23 cellular contexts compared by ENCODE assay signal in genomic region chr1:43883321-43883720, GRCh38. TPM values are rescaled to one million over a fixed set of nuclear protein-coding genes. Genes with fewer than 3 reads are reported as not detected.
DNase-seq lines count a peak whose midpoint lies in the region; ATAC-seq, FAIRE-seq and TF ChIP-seq lines count a peak whose summit lies in the region.
"Had no signal": no experiment of that assay in that cellular context is flagged by ENCODE, and none has a peak within 500 bp of the region (broad histone marks: within the 10 kb centered on the region; RNA-seq: fewer than 3 reads in every experiment).

No MANE protein-coding gene starts in this region.

- peak; percentile 72 for FAIRE-seq in bronchial epithelial cell (lab: Jason Lieb, UNC)
- FAIRE-seq in RCC 7860 (lab: Jason Lieb, UNC) = no peak
- FAIRE-seq: colon had no signal

- H3K4me1 Mint-ChIP-seq in activated naive CD8-positive, alpha-beta T cell treated with anti-CD3 and anti-CD28 coated beads for 36 hours = no peaks in the 10 kb centered on the region
- H3K4me1 Mint-ChIP-seq: activated CD4-positive, alpha-beta memory T cell treated with anti-CD3 and anti-CD28 coated beads, Interleukin-2, amount 10 ng/mL, durations not matched to agents 7 days and 5 days had no signal

- H3K4me3 ChIP-seq in bronchial epithelial cell (ENCODE audit: low read depth, low read length) = no peak overlapping the region
- H3K4me3 ChIP-seq: BLaER1 had no signal

- peak; percentile 29 for DNase-seq in NCI-H345 (lab: John Stamatoyannopoulos, UW)
- no peak for DNase-seq in NCI-H345 treated with DMSO at 0.1 percent for 48 hours (lab: John Stamatoyannopoulos, UW; ENCODE audit: unreplicated experiment)
- DNase-seq in NCI-H526 (lab: John Stamatoyannopoulos, UW) = peak; percentile 93 to 95
- peak; percentile 64 for DNase-seq in bronchial epithelial cell (ENCODE audit: low read depth)
- no peak for DNase-seq in RCC 7860 (ENCODE audit: low spot score)
- DNase-seq in activated naive CD8-positive, alpha-beta T cell treated with anti-CD3 and anti-CD28 coated beads for 36 hours = no peak
- DNase-seq: ACHN; activated CD4-positive, alpha-beta memory T cell treated with anti-CD3 and anti-CD28 coated beads, Interleukin-2, amount 10 ng/mL, durations not matched to agents 7 days and 5 days; activated CD4-positive, CD25-positive, alpha-beta regulatory T cell; activated effector memory CD4-positive, alpha-beta T cell treated with anti-CD3 and anti-CD28 coated beads, Interleukin-2, amount 50 U/mL, for 16 hours; GDM1; Kasumi-1; kidney glomerular epithelial cell; NCI-H1092; NCI-H446 treated with DMSO at 0.1 percent for 48 hours; stimulated activated CD4-positive, alpha-beta T cell treated with anti-CD3 and anti-CD28 coated beads, Interleukin-1b, Interleukin-23, amount 100 ng/mL, for 48 hours had no signal

- no peaks in the 10 kb centered on the region for H3K9me3 Mint-ChIP-seq in activated naive CD8-positive, alpha-beta T cell treated with anti-CD3 and anti-CD28 coated beads for 36 hours
- H3K9me3 Mint-ChIP-seq: activated CD4-positive, alpha-beta memory T cell treated with anti-CD3 and anti-CD28 coated beads, Interleukin-2, amount 10 ng/mL, durations not matched to agents 7 days and 5 days; brain had no signal

- H3K27me3 ChIP-seq in bronchial epithelial cell (ENCODE audit: control insufficient read depth, insufficient read depth, low read length) = no peaks in the 10 kb centered on the region
- H3K27me3 ChIP-seq: BLaER1 had no signal

- no peaks in the 10 kb centered on the region for H3K36me3 Mint-ChIP-seq in activated naive CD8-positive, alpha-beta T cell treated with anti-CD3 and anti-CD28 coated beads for 36 hours

- H3K36me3 ChIP-seq in bronchial epithelial cell (ENCODE audit: control insufficient read depth, insufficient read depth, low read length) = no peaks in the 10 kb centered on the region

- no peak overlapping the region for H3K4me3 Mint-ChIP-seq in activated naive CD8-positive, alpha-beta T cell treated with anti-CD3 and anti-CD28 coated beads for 36 hours
- H3K4me3 Mint-ChIP-seq: activated CD4-positive, alpha-beta memory T cell treated with anti-CD3 and anti-CD28 coated beads, Interleukin-2, amount 10 ng/mL, durations not matched to agents 7 days and 5 days; brain had no signal

- no peaks in the 10 kb centered on the region for H3K27me3 Mint-ChIP-seq in activated naive CD8-positive, alpha-beta T cell treated with anti-CD3 and anti-CD28 coated beads for 36 hours
- H3K27me3 Mint-ChIP-seq: activated CD4-positive, alpha-beta memory T cell treated with anti-CD3 and anti-CD28 coated beads, Interleukin-2, amount 10 ng/mL, durations not matched to agents 7 days and 5 days; brain had no signal

- TF ChIP-seq CTCF in bronchial epithelial cell (IDR thresholded peaks at IDR 0.05; ENCODE audit: insufficient read depth, low read length, severe bottlenecking) = no peak

- no peak overlapping the region for H3K27ac Mint-ChIP-seq in activated naive CD8-positive, alpha-beta T cell treated with anti-CD3 and anti-CD28 coated beads for 36 hours
- H3K27ac Mint-ChIP-seq: activated CD4-positive, alpha-beta memory T cell treated with anti-CD3 and anti-CD28 coated beads, Interleukin-2, amount 10 ng/mL, durations not matched to agents 7 days and 5 days; brain had no signal

- ATAC-seq in GM18870 (IDR thresholded peaks at IDR 0.05; ENCODE audit: unreplicated experiment) (no peak), GM21528 (IDR thresholded peaks at IDR 0.05; ENCODE audit: low FRiP score, unreplicated experiment) (no peak)
- ATAC-seq: HCT116 had no signal

RNA-seq across cellular contexts. Expression of gene ARTN, which starts 50.3 kb away (rescaled TPM):
- 8.7 and 20.1 TPM in 2 replicates for total RNA-seq in bronchial epithelial cell
- total RNA-seq in activated naive CD8-positive, alpha-beta T cell treated with anti-CD3 and anti-CD28 coated beads for 36 hours = under 1 TPM; 0.16 to 0.43 TPM
- total RNA-seq: pulmonary artery endothelial cell had no signal

Comparison
In these comparisons a context has a peak if more than half of its experiments do, and no peak if none do; other contexts are left out.
1. DNase-seq: peak in NCI-H345 (single experiment), NCI-H526 (2 of 2) and bronchial epithelial cell (single experiment); none in NCI-H345 treated with DMSO at 0.1 percent for 48 hours (single experiment), RCC 7860 (single experiment) and activated naive CD8-positive, alpha-beta T cell treated with anti-CD3 and anti-CD28 coated beads for 36 hours (single experiment).